Comparison of ENCODE assay signal across 19 cellular contexts in genomic region chr1:165350861-165351260, GRCh38. TPM values are rescaled to one million over a fixed set of nuclear protein-coding genes. Genes with fewer than 3 reads are reported as not detected.
DNase-seq lines count a peak whose midpoint lies in the region; ATAC-seq and TF ChIP-seq lines count a peak whose summit lies in the region.
"Had no signal": no experiment of that assay in that cellular context is flagged by ENCODE, and none has a peak within 500 bp of the region (broad histone marks: within the 10 kb centered on the region; RNA-seq: fewer than 3 reads in every experiment).

No MANE protein-coding gene starts in this region.

- CTCF ChIA-PET in CD8-positive, alpha-beta memory T cell (lab: Charles Lee), result no interaction called here

- ATAC-seq in HG03196 (IDR thresholded peaks at IDR 0.05; ENCODE audit: unreplicated experiment) (no peak), HG02610 (IDR thresholded peaks at IDR 0.05; ENCODE audit: unreplicated experiment) (no peak)
- ATAC-seq: Panc1 had no signal

- 0% methylated on average over 3 of the region's 3 CpGs for WGBS in ectodermal cell, 2 experiments

- peaks cover 83% of the 10 kb centered on the region for H3F3A ChIP-seq in neural progenitor cell (ENCODE audit: low read depth)

- peaks cover 37% of the 10 kb centered on the region for H3K4me1 ChIP-seq in ectodermal cell (ENCODE audit: control insufficient read depth, insufficient read depth, low read length)
- peaks cover 99% of the 10 kb centered on the region for H3K4me1 ChIP-seq in neural progenitor cell
- H3K4me1 ChIP-seq in CD8-positive, alpha-beta memory T cell (ENCODE audit: insufficient read depth, low read length), result no peaks in the 10 kb centered on the region
- H3K4me1 ChIP-seq: BLaER1 treated with 17β-estradiol and CSF1 and Interleukin-3, amounts not matched to agents 10 nM and 100 nM; SJSA1 had no signal

- no peaks in the 10 kb centered on the region for H3K9me3 ChIP-seq in ectodermal cell (ENCODE audit: control insufficient read depth, low read length)
- H3K9me3 ChIP-seq in neural progenitor cell (ENCODE audit: low read depth), result no peaks in the 10 kb centered on the region
- H3K9me3 ChIP-seq in CD8-positive, alpha-beta memory T cell (ENCODE audit: low read length), result no peaks in the 10 kb centered on the region
- H3K9me3 ChIP-seq: SJSA1 had no signal

- DNase-seq in H7 (peak; percentile 63), NCI-H69 (lab: John Stamatoyannopoulos, UW) (peak; percentile 28), neural progenitor cell (ENCODE audit: low spot score) (peak; percentile 84), COLO829 (ENCODE audit: low spot score) (no peak)
- DNase-seq in CD8-positive, alpha-beta memory T cell, result no peak
- DNase-seq: GDM1, GM23248, NCI-H1436, NCI-H1930 had no signal

- no peaks in the 10 kb centered on the region for H4K20me1 ChIP-seq in neural progenitor cell (ENCODE audit: low read depth)

- no peak overlapping the region for H3K27ac Mint-ChIP-seq in neural progenitor cell
- no peak overlapping the region for H3K27ac Mint-ChIP-seq in CD8-positive, alpha-beta memory T cell
- H3K27ac Mint-ChIP-seq: T-helper 1 cell treated with Interleukin-12 subunit alpha and Interleukin-12 subunit beta and Interleukin-4 antibody, amounts not matched to agents 30 μg/mL and 1 μg/mL, for 36 hours had no signal

- H3K27me3 ChIP-seq in H7 (ENCODE audit: control insufficient read depth, insufficient read depth, low read length) (peaks cover 55% of the 10 kb centered on the region), ectodermal cell (ENCODE audit: control insufficient read depth, insufficient read depth, low read length, poor library complexity, severe bottlenecking) (peaks cover 51% of the 10 kb centered on the region), neural progenitor cell (peaks cover 49% of the 10 kb centered on the region)
- peaks cover 27% of the 10 kb centered on the region for H3K27me3 ChIP-seq in CD8-positive, alpha-beta memory T cell (ENCODE audit: insufficient read depth, low read length, poor library complexity, severe bottlenecking)

- H3K27me3 Mint-ChIP-seq in neural progenitor cell (ENCODE audit: insufficient read depth, low read depth), result peaks cover 68% of the 10 kb centered on the region
- peaks cover 42 to 91% of the 10 kb centered on the region in 2 donors for H3K27me3 Mint-ChIP-seq in CD8-positive, alpha-beta memory T cell

- POLR2A ChIA-PET in CD8-positive, alpha-beta memory T cell (lab: Charles Lee), result no interaction called here

- H3K9me3 Mint-ChIP-seq in neural progenitor cell, result no peaks in the 10 kb centered on the region
- H3K9me3 Mint-ChIP-seq in CD8-positive, alpha-beta memory T cell, result peaks cover 0 to 2% (median 0%) of the 10 kb centered on the region in 5 donors
- H3K9me3 Mint-ChIP-seq: T-helper 1 cell treated with Interleukin-12 subunit alpha and Interleukin-12 subunit beta and Interleukin-4 antibody, amounts not matched to agents 30 μg/mL and 1 μg/mL, for 36 hours had no signal

- peak overlapping the region; percentile 97 for H3K4me2 ChIP-seq in neural progenitor cell
- H3K4me2 ChIP-seq: BLaER1 treated with 17β-estradiol and CSF1 and Interleukin-3, amounts not matched to agents 10 nM and 100 nM; KMS-11 had no signal

- H3K36me3 Mint-ChIP-seq in neural progenitor cell, result peaks cover 4% of the 10 kb centered on the region
- no peaks in the 10 kb centered on the region for H3K36me3 Mint-ChIP-seq in CD8-positive, alpha-beta memory T cell

- TF ChIP-seq CTCF in neural progenitor cell (IDR thresholded peaks at IDR 0.05), result no peak

- H3K9ac ChIP-seq in neural progenitor cell, result no peak overlapping the region
- H3K9ac ChIP-seq: BLaER1 treated with 17β-estradiol and CSF1 and Interleukin-3, amounts not matched to agents 10 nM and 100 nM; GM23248; KMS-11 had no signal

- no peaks in the 10 kb centered on the region for H3K36me3 ChIP-seq in H7 (replicated peaks; ENCODE audit: control insufficient read depth, insufficient read depth, low read length)
- H3K36me3 ChIP-seq in ectodermal cell (ENCODE audit: control insufficient read depth, insufficient read depth, low read length), result no peaks in the 10 kb centered on the region
- H3K36me3 ChIP-seq in neural progenitor cell, result no peaks in the 10 kb centered on the region
- no peaks in the 10 kb centered on the region for H3K36me3 ChIP-seq in CD8-positive, alpha-beta memory T cell (ENCODE audit: insufficient read depth, low read length)
- H3K36me3 ChIP-seq: SJSA1 had no signal

- H3K27ac ChIP-seq in ectodermal cell (ENCODE audit: insufficient read depth, low read depth, low read length, poor library complexity, severe bottlenecking) (peak overlapping the region; percentile 64), neural progenitor cell (peak overlapping the region; percentile 61)
- H3K27ac ChIP-seq in CD8-positive, alpha-beta memory T cell (ENCODE audit: low read depth, low read length), result no peak overlapping the region
- H3K27ac ChIP-seq: BLaER1 treated with 17β-estradiol and CSF1 and Interleukin-3, amounts not matched to agents 10 nM and 100 nM; GM23248; KMS-11; SJSA1 had no signal

- H3K4me1 Mint-ChIP-seq in neural progenitor cell, result peaks cover 72% of the 10 kb centered on the region
- H3K4me1 Mint-ChIP-seq in CD8-positive, alpha-beta memory T cell, result peaks cover 9 to 23% (median 11%) of the 10 kb centered on the region in 3 donors

- H3K79me2 ChIP-seq in neural progenitor cell (ENCODE audit: low read depth), result peaks cover 21% of the 10 kb centered on the region

- H3K4me3 ChIP-seq in H7 (ENCODE audit: insufficient read depth, low read depth, low read length) (no peak overlapping the region), ectodermal cell (ENCODE audit: insufficient read depth, low read depth, low read length) (peak overlapping the region; percentile 21), neural progenitor cell (peak overlapping the region; percentile 65)
- H3K4me3 ChIP-seq in CD8-positive, alpha-beta memory T cell (ENCODE audit: low read length), result no peak overlapping the region
- H3K4me3 ChIP-seq: BLaER1 treated with 17β-estradiol and CSF1 and Interleukin-3, amounts not matched to agents 10 nM and 100 nM; GM23248; SJSA1 had no signal

- no peak overlapping the region for H2AFZ ChIP-seq in neural progenitor cell (replicated peaks)
- H2AFZ ChIP-seq: GM23248 had no signal

- H3K4me3 Mint-ChIP-seq in neural progenitor cell, result peak overlapping the region; percentile 17
- H3K4me3 Mint-ChIP-seq in CD8-positive, alpha-beta memory T cell, result no peak overlapping the region
- H3K4me3 Mint-ChIP-seq: T-helper 1 cell treated with Interleukin-12 subunit alpha and Interleukin-12 subunit beta and Interleukin-4 antibody, amounts not matched to agents 30 μg/mL and 1 μg/mL, for 36 hours had no signal

RNA-seq across cellular contexts. Expression of gene LMX1A, which starts 5.7 kb away (rescaled TPM):
- 0.59 and 1.5 TPM in 2 replicates for total RNA-seq in H7 (2014; rRNA removed; shearing (Covaris generic))
- 51.5 TPM for polyA plus RNA-seq in ectodermal cell (2013, experiment 1 of 4)
- polyA plus RNA-seq in ectodermal cell (2013, experiment 2 of 4), result 55.4 TPM
- polyA plus RNA-seq in ectodermal cell (2013, experiment 3 of 4), result 42.3 TPM
- 52.0 TPM for polyA plus RNA-seq in ectodermal cell (2013, experiment 4 of 4)
- 6.6 and 8.7 TPM in 2 replicates for total RNA-seq in neural progenitor cell (ENCODE audit: low replicate concordance)
- total RNA-seq in CD8-positive, alpha-beta memory T cell, result not detected
- polyA plus RNA-seq in CD8-positive, alpha-beta memory T cell, result not detected
- total RNA-seq: GM23248, HT-29, M059J, SJSA1 had no signal
- polyA plus RNA-seq: GM23248 had no signal

Comparison
In these comparisons a context has a peak if more than half of its experiments do, and no peak if none do; other contexts are left out.
1. DNase-seq: peak in H7 (single experiment), NCI-H69 (single experiment) and neural progenitor cell (single experiment); none in CD8-positive, alpha-beta memory T cell (0 of 5) and COLO829 (single experiment).
2. H3K4me3 ChIP-seq: peak in ectodermal cell (single experiment) and neural progenitor cell (single experiment); none in H7 (single experiment) and CD8-positive, alpha-beta memory T cell (single experiment).